ENCODE assay signal across 19 cellular contexts in genomic region chr1:9111957-9112356, GRCh38. TPM values are rescaled to one million over a fixed set of nuclear protein-coding genes. Genes with fewer than 3 reads are reported as not detected.
DNase-seq lines count a peak whose midpoint lies in the region; ATAC-seq, FAIRE-seq and TF ChIP-seq lines count a peak whose summit lies in the region.
"Had no signal": no experiment of that assay in that cellular context is flagged by ENCODE, and none has a peak within 500 bp of the region (broad histone marks: within the 10 kb centered on the region; RNA-seq: fewer than 3 reads in every experiment).

No MANE protein-coding gene starts in this region.

- H3K36me3 ChIP-seq in keratinocyte (ENCODE audit: control insufficient read depth in 2 of 2, extremely low read depth in 1 of 2, insufficient read depth in 2 of 2, low read length in 2 of 2) = peaks cover 1 to 3% of the 10 kb centered on the region in 2 experiments

- H3K27me3 ChIP-seq in keratinocyte (ENCODE audit: control insufficient read depth, extremely low read depth, insufficient read depth, low read length) = no peaks in the 10 kb centered on the region
- H3K27me3 ChIP-seq: stomach, upper lobe of right lung had no signal

- no peak for DNase-seq in natural killer cell treated with Interleukin-12 subunit alpha and Interleukin-12 subunit beta and Interleukin-15 and Interleukin-18, amount 100 ng/mL, for 72 hours (ENCODE audit: low spot score)
- DNase-seq in natural killer cell (no peak), keratinocyte (ENCODE audit: low read depth, low spot score) (no peak), NCI-H1105 (lab: John Stamatoyannopoulos, UW) (no peak), foreskin fibroblast (no peak)
- DNase-seq in activated CD4-positive, alpha-beta memory T cell treated with anti-CD3 and anti-CD28 coated beads for 36 hours = peak; percentile 57
- DNase-seq: effector CD8-positive, alpha-beta T cell; NCI-H1048; NCI-H2029; NCI-H446 treated with DMSO at 0.1 percent for 48 hours; nucleus accumbens; retina; stomach; upper lobe of right lung had no signal

- H3K4me3 Mint-ChIP-seq in natural killer cell treated with Interleukin-12 subunit alpha and Interleukin-12 subunit beta and Interleukin-15 and Interleukin-18, amount 100 ng/mL, for 72 hours = no peak overlapping the region
- no peak overlapping the region for H3K4me3 Mint-ChIP-seq in natural killer cell
- H3K4me3 Mint-ChIP-seq in activated CD4-positive, alpha-beta memory T cell treated with anti-CD3 and anti-CD28 coated beads for 36 hours = no peak overlapping the region
- no peak overlapping the region for H3K4me3 Mint-ChIP-seq in stimulated activated memory B cell treated with anti-CD40 and anti-IgM and Interleukin-4, amounts not matched to agents 10 μg/mL and 1 μg/mL and 100 μg/mL, for 72 hours
- H3K4me3 Mint-ChIP-seq: GM23338 had no signal

- H3K9me1 ChIP-seq in keratinocyte (ENCODE audit: control insufficient read depth, extremely low read depth, insufficient read depth, low read length) = no peaks in the 10 kb centered on the region

- H3K4me3 ChIP-seq in keratinocyte (ENCODE audit: control insufficient read depth in 2 of 3, extremely low read depth in 1 of 3, insufficient read depth in 2 of 3, low read depth in 1 of 3, low read length in 3 of 3) (no peak overlapping the region), foreskin fibroblast (ENCODE audit: low read depth in 1 of 2, low read length in 2 of 2) (no peak overlapping the region)
- H3K4me3 ChIP-seq: GM23338, stomach, upper lobe of right lung had no signal

- TF ChIP-seq CTCF in natural killer cell (IDR thresholded peaks at IDR 0.05) = no peak
- TF ChIP-seq CTCF in keratinocyte (optimal IDR thresholded peaks at IDR 0.05 in 1 of 3, IDR thresholded peaks at IDR 0.05 in 1 of 3, conservative IDR thresholded peaks at IDR 0.05 in 1 of 3; ENCODE audit: extremely low read depth in 1 of 3, insufficient read depth in 2 of 3, low read length in 3 of 3) = no peak
- TF ChIP-seq CTCF in foreskin fibroblast (IDR thresholded peaks at IDR 0.05; ENCODE audit: low read depth, low read length) = no peak

- ATAC-seq in natural killer cell treated with Interleukin-12 subunit alpha and Interleukin-12 subunit beta and Interleukin-15 and Interleukin-18, amount 100 ng/mL, for 72 hours = peak; percentile 14 to 21
- no peak for ATAC-seq in natural killer cell
- ATAC-seq in stimulated activated memory B cell treated with anti-CD40 and anti-IgM and Interleukin-4, amounts not matched to agents 10 μg/mL and 1 μg/mL and 100 μg/mL, for 72 hours = peak; percentile 79
- ATAC-seq in HG03108 (IDR thresholded peaks at IDR 0.05; ENCODE audit: unreplicated experiment) = no peak
- ATAC-seq: GM23338, upper lobe of right lung had no signal

- POLR2A ChIA-PET in activated CD4-positive, alpha-beta memory T cell treated with anti-CD3 and anti-CD28 coated beads for 36 hours (lab: Charles Lee) = interaction anchor here (1.4 kb wide), 1 partner anchor 30 kb away, joined by 4 read pairs; no protein-coding TSS in a partner anchor

- H3K27me3 Mint-ChIP-seq in natural killer cell treated with Interleukin-12 subunit alpha and Interleukin-12 subunit beta and Interleukin-15 and Interleukin-18, amount 100 ng/mL, for 72 hours = no peaks in the 10 kb centered on the region
- H3K27me3 Mint-ChIP-seq in natural killer cell (ENCODE audit: low read depth in 2 of 2) = no peaks in the 10 kb centered on the region
- no peaks in the 10 kb centered on the region for H3K27me3 Mint-ChIP-seq in activated CD4-positive, alpha-beta memory T cell treated with anti-CD3 and anti-CD28 coated beads for 36 hours
- no peaks in the 10 kb centered on the region for H3K27me3 Mint-ChIP-seq in stimulated activated memory B cell treated with anti-CD40 and anti-IgM and Interleukin-4, amounts not matched to agents 10 μg/mL and 1 μg/mL and 100 μg/mL, for 72 hours

- no peak overlapping the region for H3K27ac Mint-ChIP-seq in natural killer cell treated with Interleukin-12 subunit alpha and Interleukin-12 subunit beta and Interleukin-15 and Interleukin-18, amount 100 ng/mL, for 72 hours
- H3K27ac Mint-ChIP-seq in natural killer cell = no peak overlapping the region
- no peak overlapping the region for H3K27ac Mint-ChIP-seq in activated CD4-positive, alpha-beta memory T cell treated with anti-CD3 and anti-CD28 coated beads for 36 hours
- H3K27ac Mint-ChIP-seq in stimulated activated memory B cell treated with anti-CD40 and anti-IgM and Interleukin-4, amounts not matched to agents 10 μg/mL and 1 μg/mL and 100 μg/mL, for 72 hours = peak overlapping the region; percentile 91
- H3K27ac Mint-ChIP-seq: GM23338 had no signal

- H3K9ac ChIP-seq in keratinocyte (ENCODE audit: control insufficient read depth, extremely low read depth, insufficient read depth, low read length) = peak overlapping the region; percentile 25
- H3K9ac ChIP-seq: KMS-11 had no signal

- H2AFZ ChIP-seq in keratinocyte (ENCODE audit: control insufficient read depth, low read length) = no peak overlapping the region
- H2AFZ ChIP-seq: GM23338 had no signal

- H3K4me1 Mint-ChIP-seq in natural killer cell treated with Interleukin-12 subunit alpha and Interleukin-12 subunit beta and Interleukin-15 and Interleukin-18, amount 100 ng/mL, for 72 hours (ENCODE audit: low read depth in 2 of 2) = no peaks in the 10 kb centered on the region
- H3K4me1 Mint-ChIP-seq in natural killer cell = no peaks in the 10 kb centered on the region
- H3K4me1 Mint-ChIP-seq in activated CD4-positive, alpha-beta memory T cell treated with anti-CD3 and anti-CD28 coated beads for 36 hours (ENCODE audit: low read depth) = peaks cover 12% of the 10 kb centered on the region
- H3K4me1 Mint-ChIP-seq in stimulated activated memory B cell treated with anti-CD40 and anti-IgM and Interleukin-4, amounts not matched to agents 10 μg/mL and 1 μg/mL and 100 μg/mL, for 72 hours = peaks cover 48% of the 10 kb centered on the region

- CTCF ChIA-PET in activated CD4-positive, alpha-beta memory T cell treated with anti-CD3 and anti-CD28 coated beads for 36 hours (lab: Charles Lee) = interaction anchor here (0.8 to 4.4 kb wide), 13 partner anchors 10 to 384 kb away, joined by 3 to 51 read pairs (median 12); partner anchors contain the start of gene GPR157

- no peaks in the 10 kb centered on the region for H3K79me2 ChIP-seq in keratinocyte (ENCODE audit: control insufficient read depth, insufficient read depth, low read length)

- H3K36me3 Mint-ChIP-seq in natural killer cell treated with Interleukin-12 subunit alpha and Interleukin-12 subunit beta and Interleukin-15 and Interleukin-18, amount 100 ng/mL, for 72 hours = no peaks in the 10 kb centered on the region
- no peaks in the 10 kb centered on the region for H3K36me3 Mint-ChIP-seq in natural killer cell
- H3K36me3 Mint-ChIP-seq in activated CD4-positive, alpha-beta memory T cell treated with anti-CD3 and anti-CD28 coated beads for 36 hours = no peaks in the 10 kb centered on the region
- H3K36me3 Mint-ChIP-seq in stimulated activated memory B cell treated with anti-CD40 and anti-IgM and Interleukin-4, amounts not matched to agents 10 μg/mL and 1 μg/mL and 100 μg/mL, for 72 hours = peaks cover 59% of the 10 kb centered on the region

- peaks cover 43% of the 10 kb centered on the region for H3K4me1 ChIP-seq in keratinocyte (ENCODE audit: control insufficient read depth, extremely low read depth, insufficient read depth, low read length)

- no peak for FAIRE-seq in keratinocyte (lab: Jason Lieb, UNC)
- FAIRE-seq: RCC 7860 had no signal

- peak overlapping the region; percentile 50 for H3K27ac ChIP-seq in keratinocyte (ENCODE audit: control insufficient read depth, insufficient read depth, low read length)
- H3K27ac ChIP-seq: KMS-11, stomach, upper lobe of right lung had no signal

- H3K4me2 ChIP-seq in keratinocyte (ENCODE audit: control insufficient read depth, extremely low read depth, insufficient read depth, low read depth, low read length) = no peak overlapping the region
- H3K4me2 ChIP-seq: GM23338, KMS-11 had no signal

- H3K9me3 ChIP-seq in keratinocyte (ENCODE audit: control insufficient read depth, low read depth, low read length) = no peaks in the 10 kb centered on the region
- H3K9me3 ChIP-seq: stomach, upper lobe of right lung had no signal

- H4K20me1 ChIP-seq in keratinocyte (ENCODE audit: control insufficient read depth, extremely low read depth, insufficient read depth, low read length) = no peaks in the 10 kb centered on the region

- dilution Hi-C loops in keratinocyte (cut with MboI; ENCODE audit: extremely low pct_ligation_motif_present, low sequenced_read_pairs) = no loop called here

- intact Hi-C loops in natural killer cell (cut with micrococcal nuclease) = loop anchor here (2.0 kb wide), 2 partner anchors 85 to 379 kb away; no protein-coding TSS in a partner anchor
- intact Hi-C loops in activated CD4-positive, alpha-beta memory T cell treated with anti-CD3 and anti-CD28 coated beads for 36 hours (cut with micrococcal nuclease) = loop anchor here (10.0 kb wide), 1 partner anchor 383 kb away; no protein-coding TSS in a partner anchor

- no peaks in the 10 kb centered on the region for H3K9me3 Mint-ChIP-seq in natural killer cell treated with Interleukin-12 subunit alpha and Interleukin-12 subunit beta and Interleukin-15 and Interleukin-18, amount 100 ng/mL, for 72 hours
- no peaks in the 10 kb centered on the region for H3K9me3 Mint-ChIP-seq in natural killer cell
- H3K9me3 Mint-ChIP-seq in activated CD4-positive, alpha-beta memory T cell treated with anti-CD3 and anti-CD28 coated beads for 36 hours = no peaks in the 10 kb centered on the region
- no peaks in the 10 kb centered on the region for H3K9me3 Mint-ChIP-seq in stimulated activated memory B cell treated with anti-CD40 and anti-IgM and Interleukin-4, amounts not matched to agents 10 μg/mL and 1 μg/mL and 100 μg/mL, for 72 hours
- H3K9me3 Mint-ChIP-seq: GM23338 had no signal

RNA-seq across cellular contexts. Expression of gene GPR157, which starts 16.9 kb away (rescaled TPM):
- total RNA-seq in natural killer cell treated with Interleukin-12 subunit alpha and Interleukin-12 subunit beta and Interleukin-15 and Interleukin-18, amount 100 ng/mL, for 72 hours = 1 to 10 TPM; 1.6 to 2.9 TPM
- total RNA-seq in natural killer cell = 1 to 10 TPM in 2 of 3 donors, under 1 TPM in 1; 1.00 to 1.2 (median 1.1) TPM
- 1 to 10 TPM; 3.5 to 3.9 TPM for total RNA-seq in activated CD4-positive, alpha-beta memory T cell treated with anti-CD3 and anti-CD28 coated beads for 36 hours
- 4.4 to 6.5 TPM (median 6.1 TPM) in 3 replicates for polyA plus RNA-seq in keratinocyte
- 6.1 TPM for polyA plus RNA-seq in keratinocyte (2011; ENCODE audit: low read depth)
- polyA plus RNA-seq in keratinocyte (2011; cell fraction: cytosol; rRNA removed) = 3.5 and 3.6 TPM in 2 replicates
- 8.9 and 9.9 TPM in 2 replicates for polyA plus RNA-seq in keratinocyte (2011; cell fraction: nucleus; rRNA removed)
- polyA plus RNA-seq in keratinocyte (2012; ENCODE audit: low replicate concordance) = 11.2 and 16.4 TPM in 2 replicates
- 6.5 to 11.5 TPM (median 11.1 TPM) in 3 replicates for polyA minus RNA-seq in keratinocyte
- 32.4 TPM for polyA minus RNA-seq in keratinocyte (2011; cell fraction: cytosol; rRNA and poly(A)+ RNA removed)
- polyA minus RNA-seq in keratinocyte (2011; cell fraction: nucleus; rRNA and poly(A)+ RNA removed) = 12.2 and 52.3 TPM in 2 replicates

RNA-seq across cellular contexts. Expression of gene SLC2A5, which starts 42.5 kb away (rescaled TPM):
- total RNA-seq in natural killer cell treated with Interleukin-12 subunit alpha and Interleukin-12 subunit beta and Interleukin-15 and Interleukin-18, amount 100 ng/mL, for 72 hours = not detected
- not detected for total RNA-seq in natural killer cell
- not detected for total RNA-seq in activated CD4-positive, alpha-beta memory T cell treated with anti-CD3 and anti-CD28 coated beads for 36 hours
- 0.16 to 1.1 TPM (median 0.77 TPM) in 3 replicates for polyA plus RNA-seq in keratinocyte
- polyA plus RNA-seq in keratinocyte (2011; ENCODE audit: low read depth) = not detected
- 0.06 and 0.22 TPM in 2 replicates for polyA plus RNA-seq in keratinocyte (2011; cell fraction: cytosol; rRNA removed)
- 1.2 and 1.9 TPM in 2 replicates for polyA plus RNA-seq in keratinocyte (2011; cell fraction: nucleus; rRNA removed)
- polyA plus RNA-seq in keratinocyte (2012; ENCODE audit: low replicate concordance) = 0.18 and 0.36 TPM in 2 replicates
- 0.66 to 1.8 TPM in 2 of 3 replicates, not detected in the other for polyA minus RNA-seq in keratinocyte
- 2.1 TPM for polyA minus RNA-seq in keratinocyte (2011; cell fraction: cytosol; rRNA and poly(A)+ RNA removed)
- polyA minus RNA-seq in keratinocyte (2011; cell fraction: nucleus; rRNA and poly(A)+ RNA removed) = 0.84 and 1.8 TPM in 2 replicates
- polyA plus RNA-seq: GM23338 had no signal

Comparison
In these comparisons a context has a peak if more than half of its experiments do, and no peak if none do; other contexts are left out.
1. ATAC-seq: peak in natural killer cell treated with Interleukin-12 subunit alpha and Interleukin-12 subunit beta and Interleukin-15 and Interleukin-18, amount 100 ng/mL, for 72 hours (2 of 2) and stimulated activated memory B cell treated with anti-CD40 and anti-IgM and Interleukin-4, amounts not matched to agents 10 μg/mL and 1 μg/mL and 100 μg/mL, for 72 hours (single experiment); none in natural killer cell (0 of 3) and HG03108 (single experiment).